Comparison of ENCODE assay signal across 8 cellular contexts in the genomic region with DNA sequence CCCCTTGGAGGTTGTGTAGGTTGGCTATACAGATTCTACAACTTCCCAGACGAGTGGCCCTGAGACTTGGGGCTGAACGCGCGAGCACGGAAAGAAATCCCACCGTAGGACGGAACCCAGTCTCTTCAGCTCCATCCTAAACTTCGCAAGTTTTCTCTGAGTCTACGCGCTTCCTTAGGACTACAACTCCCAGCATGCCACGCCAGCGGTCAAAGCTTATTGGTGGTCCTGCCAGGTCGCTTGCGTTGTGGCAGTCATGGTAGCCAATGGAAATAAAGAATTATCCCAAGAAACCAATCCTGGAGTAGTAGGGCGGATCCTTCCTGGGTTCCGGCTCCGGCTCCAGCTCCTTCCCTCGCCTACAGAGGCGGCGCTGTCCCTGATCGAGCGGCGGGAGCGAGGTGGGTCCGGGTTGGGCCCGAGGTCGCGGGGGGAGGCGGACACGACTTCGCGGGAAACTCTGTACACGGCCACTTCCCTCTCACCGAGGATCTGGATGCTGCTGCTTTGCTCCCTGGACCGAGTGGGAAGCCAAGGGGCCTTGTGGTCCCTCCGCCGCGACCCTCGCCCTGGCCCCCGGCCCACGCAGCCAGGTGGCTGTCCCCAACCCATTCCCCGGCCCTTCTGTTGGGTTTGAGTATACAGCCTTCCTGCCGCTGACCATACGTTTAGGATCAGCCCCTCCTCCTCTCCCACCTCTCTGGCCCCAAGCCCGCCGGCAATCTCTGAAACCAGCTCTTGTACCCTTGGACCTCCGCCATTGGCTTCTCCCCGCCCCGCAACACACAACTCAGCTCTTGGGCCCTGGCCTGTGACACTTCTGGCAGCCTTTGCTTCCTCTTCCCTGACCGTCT.
DNase-seq lines count a peak whose midpoint lies in the region; ATAC-seq, FAIRE-seq and TF ChIP-seq lines count a peak whose summit lies in the region.

A gene with protein sequence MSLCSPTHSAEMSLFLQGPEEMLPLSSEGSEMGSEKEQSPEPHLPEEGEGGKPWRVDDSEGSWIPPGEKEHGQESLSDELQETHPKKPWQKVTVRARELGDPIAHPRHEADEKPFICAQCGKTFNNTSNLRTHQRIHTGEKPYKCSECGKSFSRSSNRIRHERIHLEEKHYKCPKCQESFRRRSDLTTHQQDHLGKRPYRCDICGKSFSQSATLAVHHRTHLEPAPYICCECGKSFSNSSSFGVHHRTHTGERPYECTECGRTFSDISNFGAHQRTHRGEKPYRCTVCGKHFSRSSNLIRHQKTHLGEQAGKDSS (plus strand): TSS at position 357 of the 854 bp plus-strand sequence. CDS start 3,046 bp downstream, outside the sequence.

- ATAC-seq in GM18909 (IDR thresholded peaks at IDR 0.05; ENCODE audit: poor library complexity, unreplicated experiment) (peak; percentile 92), HG03175 (IDR thresholded peaks at IDR 0.05; ENCODE audit: unreplicated experiment) (peak; percentile 93)
- ATAC-seq in central memory CD8-positive, alpha-beta T cell (replicated peaks; ENCODE audit: extremely low read depth, poor library complexity, severe bottlenecking) = peak; percentile 96

- peak; percentile 95 for FAIRE-seq in islet of Langerhans (lab: Jason Lieb, UNC)

- H3K27ac Mint-ChIP-seq in central memory CD8-positive, alpha-beta T cell (ENCODE audit: low read depth) = peak within 1 kb of the TSS; percentile 87

- peak; percentile 56 for TF ChIP-seq CTCF in AG09319 (IDR thresholded peaks at IDR 0.05; ENCODE audit: low read depth, low read length)

- H3K9me3 Mint-ChIP-seq in central memory CD8-positive, alpha-beta T cell = no peaks in the 10 kb centered on the region

- no peaks in the 10 kb centered on the region for H3K27me3 Mint-ChIP-seq in central memory CD8-positive, alpha-beta T cell

- DNase-seq in AG09319 (ENCODE audit: extremely low read depth, low read depth) (peak; percentile 88), NCI-H2227 treated with DMSO at 0.1 percent for 48 hours (lab: John Stamatoyannopoulos, UW) (peak; percentile 94)
- peak; percentile 69 to 80 (median 76) for DNase-seq in activated CD4-positive, CD25-positive, alpha-beta regulatory T cell (lab: John Stamatoyannopoulos, UW)
- DNase-seq in central memory CD8-positive, alpha-beta T cell (ENCODE audit: low spot score in 2 of 2) = peak; percentile 63 to 82
- DNase-seq in stimulated activated CD4-positive, alpha-beta T cell treated with anti-CD3 and anti-CD28 coated beads, Interleukin-12 subunit alpha, Interleukin-12 subunit beta, amount 100 ng/mL, for 4 hours = peak; percentile 78

- H3K4me1 Mint-ChIP-seq in central memory CD8-positive, alpha-beta T cell = peaks cover 26% of the 10 kb centered on the region

- H3K36me3 Mint-ChIP-seq in central memory CD8-positive, alpha-beta T cell (ENCODE audit: insufficient read depth) = no peaks in the 10 kb centered on the region

- peak within 1 kb of the TSS; percentile 88 for H3K4me3 Mint-ChIP-seq in central memory CD8-positive, alpha-beta T cell

Comparison
In these comparisons a context has a peak if more than half of its experiments do, and no peak if none do; other contexts are left out.
1. Peak in every context shown above with its lines: DNase-seq and ATAC-seq.